8 cellular contexts compared by ENCODE assay signal in the genomic region with DNA sequence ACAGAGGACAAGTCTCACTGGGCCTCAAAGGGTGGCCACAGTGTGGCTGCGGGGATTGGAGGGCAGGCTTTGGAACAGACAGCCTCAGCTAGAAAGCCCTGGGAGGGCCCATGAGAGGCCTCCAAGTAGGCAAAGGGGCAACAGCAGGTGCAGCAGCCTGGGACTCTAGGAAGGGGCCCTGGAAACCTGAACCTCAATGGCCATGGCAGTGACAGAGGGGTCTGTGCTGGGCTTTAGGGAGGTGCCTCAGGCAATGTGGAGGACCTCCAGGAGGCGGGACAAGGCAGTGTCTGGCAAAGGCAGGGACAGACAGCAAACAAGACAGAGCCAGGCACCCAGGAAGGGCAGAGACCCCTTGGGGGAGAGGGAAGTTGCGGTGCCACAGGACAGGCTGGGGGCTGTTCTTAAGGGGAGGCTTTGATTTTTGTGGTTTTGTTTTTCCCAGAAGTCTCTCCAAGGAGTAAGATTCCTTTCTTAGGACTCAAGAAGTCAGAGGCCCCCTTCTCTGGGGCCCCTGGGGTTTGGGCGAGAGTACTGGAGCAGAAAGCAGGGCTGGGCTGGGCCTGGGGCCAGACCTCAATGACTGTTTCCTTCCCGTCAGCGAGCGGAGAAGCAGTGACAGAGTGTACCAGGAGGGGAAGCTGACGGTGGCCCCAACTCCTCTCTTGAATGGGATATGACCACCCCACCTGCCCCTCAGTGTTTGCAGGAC. TPM values are rescaled to one million over a fixed set of nuclear protein-coding genes. Genes with fewer than 3 reads are reported as not detected.
DNase-seq lines count a peak whose midpoint lies in the region; ATAC-seq and TF ChIP-seq lines count a peak whose summit lies in the region.

No MANE protein-coding gene starts in this region.

- in situ Hi-C loops in IMR-90 (cut with MboI; ENCODE audit: low sequenced_read_pairs), result no loop called here

- H3K4me1 Mint-ChIP-seq in CD8-positive, alpha-beta T cell (ENCODE audit: low read depth), result peaks cover 35% of the 10 kb centered on the region
- peaks cover 55% of the 10 kb centered on the region for H3K4me1 Mint-ChIP-seq in activated naive CD8-positive, alpha-beta T cell (ENCODE audit: low read depth)

- peak overlapping the region; percentile 88 for H2AFZ ChIP-seq in IMR-90 (replicated peaks; ENCODE audit: low read length, poor library complexity)

- peak overlapping the region; percentile 57 for H3K9ac ChIP-seq in IMR-90 (ENCODE audit: low read depth, low read length)

- POLR2A ChIA-PET in CD8-positive, alpha-beta T cell (lab: Charles Lee), result no interaction called here
- POLR2A ChIA-PET in IMR-90 (lab: Charles Lee; ENCODE audit: unreplicated experiment), result interaction anchor here (1.6 kb wide), 1 partner anchor 12 kb away, joined by 5 read pairs; the partner anchor contains the start of gene PML

- peak; percentile 64; the same call in 1 of the 2 replicates for TF ChIP-seq POLR2A in IMR-90 (IDR thresholded peaks at IDR 0.05; ENCODE audit: low read depth, low read length)

- peak overlapping the region; percentile 98 for H2BK5ac ChIP-seq in IMR-90 (ENCODE audit: low read depth, low read length, poor library complexity, severe bottlenecking)

- peaks cover 0 to 8% of the 10 kb centered on the region in 2 experiments; a peak in 1 of 4 replicates for H3K79me1 ChIP-seq in IMR-90 (ENCODE audit: low read depth in 1 of 2, low read length in 2 of 2)

- peak overlapping the region; percentile 99 for H2AK5ac ChIP-seq in IMR-90 (ENCODE audit: low read depth, low read length)

- no peaks in the 10 kb centered on the region for H3K9me3 Mint-ChIP-seq in CD8-positive, alpha-beta T cell
- no peaks in the 10 kb centered on the region for H3K9me3 Mint-ChIP-seq in activated naive CD8-positive, alpha-beta T cell (ENCODE audit: low read depth)

- peaks cover 42% of the 10 kb centered on the region for H3K4me1 ChIP-seq in CD8-positive, alpha-beta T cell (ENCODE audit: insufficient read depth, low read length)
- H3K4me1 ChIP-seq in IMR-90 (ENCODE audit: control insufficient read depth, insufficient read depth, low read length) (peaks cover 38% of the 10 kb centered on the region), left ventricle myocardium inferior (peaks cover 69% of the 10 kb centered on the region)

- peak overlapping the region; percentile 66 for H3K4me2 ChIP-seq in IMR-90 (ENCODE audit: low read depth, low read length)

- peak overlapping the region; percentile 83; the same call in 2 of the 3 replicates for H2BK15ac ChIP-seq in IMR-90 (ENCODE audit: low read depth, low read length)

- H3K23ac ChIP-seq in IMR-90 (ENCODE audit: low read depth, low read length), result peak overlapping the region; percentile 96

- H3K56ac ChIP-seq in IMR-90 (ENCODE audit: extremely low read depth, insufficient read depth, low read length), result peak overlapping the region; percentile 68

- peak overlapping the region; percentile 63 for H3K27ac Mint-ChIP-seq in CD8-positive, alpha-beta T cell
- H3K27ac Mint-ChIP-seq in activated naive CD8-positive, alpha-beta T cell, result peak overlapping the region; percentile 89

- peak; percentile 78 for ATAC-seq in CD8-positive, alpha-beta T cell
- ATAC-seq in IMR-90 (ENCODE audit: low read depth), result peak; percentile 84

- H2AK9ac ChIP-seq in IMR-90 (replicated peaks; ENCODE audit: low read depth, low read length, poor library complexity), result peak overlapping the region; percentile 97

- no peaks in the 10 kb centered on the region for H3K9me3 ChIP-seq in CD8-positive, alpha-beta T cell (ENCODE audit: low read length)
- H3K9me3 ChIP-seq in IMR-90 (ENCODE audit: control insufficient read depth, insufficient read depth, low read length) (no peaks in the 10 kb centered on the region), left ventricle myocardium inferior (replicated peaks) (no peaks in the 10 kb centered on the region)

- no peaks in the 10 kb centered on the region for H3K27me3 Mint-ChIP-seq in CD8-positive, alpha-beta T cell (ENCODE audit: low read depth)
- H3K27me3 Mint-ChIP-seq in activated naive CD8-positive, alpha-beta T cell, result no peaks in the 10 kb centered on the region

- H3K4me3 ChIP-seq in CD8-positive, alpha-beta T cell (ENCODE audit: low read depth, low read length), result no peak overlapping the region
- H3K4me3 ChIP-seq in IMR-90 (ENCODE audit: insufficient read depth, low read depth, low read length), result no peak overlapping the region
- peak overlapping the region; percentile 44 for H3K4me3 ChIP-seq in left ventricle myocardium inferior
- no peak overlapping the region for H3K4me3 ChIP-seq in skeletal muscle cell (ENCODE audit: low read depth, low read length)

- H3K4ac ChIP-seq in IMR-90 (ENCODE audit: low read depth, low read length), result peak overlapping the region; percentile 99

- peak overlapping the region; percentile 98 for H2BK120ac ChIP-seq in IMR-90 (ENCODE audit: low read depth, low read length)

- H4K8ac ChIP-seq in IMR-90 (ENCODE audit: low read depth in 2 of 2, low read length in 2 of 2), result peak overlapping the region; percentile 63 to 97

- H2BK20ac ChIP-seq in IMR-90 (ENCODE audit: low read depth, low read length), result peak overlapping the region; percentile 98

- CTCF ChIA-PET in CD8-positive, alpha-beta T cell (lab: Charles Lee), result interaction anchor here (1.1 to 12.8 kb wide), 4 partner anchors 9 to 67 kb away, joined by 3 to 86 read pairs (median 4); partner anchors contain the start of gene STOML1
- CTCF ChIA-PET in IMR-90 (lab: Yijun Ruan, JAX), result interaction anchor here (1.3 kb wide), 2 partner anchors 10 to 12 kb away, joined by 3 to 4 read pairs; partner anchors contain the start of gene PML

- intact Hi-C loops in CD8-positive, alpha-beta T cell (cut with DNase I, micrococcal nuclease), result no loop called here
- intact Hi-C loops in IMR-90 (cut with micrococcal nuclease), result no loop called here
- intact Hi-C loops in left ventricle myocardium inferior (cut with micrococcal nuclease), result no loop called here

- H3K36me3 ChIP-seq in CD8-positive, alpha-beta T cell (ENCODE audit: insufficient read depth, low read length), result no peaks in the 10 kb centered on the region
- H3K36me3 ChIP-seq in IMR-90 (ENCODE audit: control insufficient read depth, insufficient read depth, low read length), result no peaks in the 10 kb centered on the region
- H3K36me3 ChIP-seq in left ventricle myocardium inferior, result peaks cover 4% of the 10 kb centered on the region

- peak overlapping the region; percentile 96 for H3K14ac ChIP-seq in IMR-90 (replicated peaks; ENCODE audit: low read depth, low read length)

- peaks cover 27% of the 10 kb centered on the region for H3K9me1 ChIP-seq in IMR-90 (ENCODE audit: insufficient read depth, low read length)

- TF ChIP-seq RAD21 in IMR-90 (IDR thresholded peaks at IDR 0.05; ENCODE audit: low read length), result no peak

- no peak overlapping the region for H3K27ac ChIP-seq in CD8-positive, alpha-beta T cell (ENCODE audit: low read depth, low read length)
- peak overlapping the region; percentile 92 for H3K27ac ChIP-seq in IMR-90 (ENCODE audit: insufficient read depth, low read length)
- peak overlapping the region; percentile 100 for H3K27ac ChIP-seq in left ventricle myocardium inferior (replicated peaks)

- H4K20me1 ChIP-seq in IMR-90 (ENCODE audit: insufficient read depth, low read length), result no peaks in the 10 kb centered on the region

- dilution Hi-C loops in IMR-90 (cut with HindIII; ENCODE audit: low sequenced_read_pairs, unreplicated experiment), result no loop called here

- H4K5ac ChIP-seq in IMR-90 (ENCODE audit: low read depth, low read length), result peak overlapping the region; percentile 80

- WGBS in IMR-90 (ENCODE audit: extremely low coverage in 2 of 2, insufficient read length in 1 of 2), 2 experiments, result 17% methylated on average over 1 of the region's 8 CpGs; no CpG with 5 or more reads in 1 of the 2 experiments

- BruUV-seq in IMR-90 (replicated peaks; lab: Mats Ljungman, UMichigan), result no TSS peak

- H3K18ac ChIP-seq in IMR-90 (ENCODE audit: low read depth, low read length), result peak overlapping the region; percentile 90

- peaks cover 31% of the 10 kb centered on the region for H3K36me3 Mint-ChIP-seq in CD8-positive, alpha-beta T cell
- H3K36me3 Mint-ChIP-seq in activated naive CD8-positive, alpha-beta T cell, result peaks cover 6% of the 10 kb centered on the region

- peak overlapping the region; percentile 11 for H3K4me3 Mint-ChIP-seq in CD8-positive, alpha-beta T cell
- H3K4me3 Mint-ChIP-seq in activated naive CD8-positive, alpha-beta T cell, result peak overlapping the region; percentile 78

- peak overlapping the region; percentile 96 for H4K91ac ChIP-seq in IMR-90 (ENCODE audit: insufficient read depth, low read depth, low read length)

- TF ChIP-seq CTCF in CD8-positive, alpha-beta T cell (IDR thresholded peaks at IDR 0.05), result no peak
- no peak for TF ChIP-seq CTCF in IMR-90 (conservative IDR thresholded peaks at IDR 0.05; ENCODE audit: low read depth, low read length)
- TF ChIP-seq CTCF in left ventricle myocardium inferior (IDR thresholded peaks at IDR 0.05; ENCODE audit: borderline replicate concordance), result no peak

- peak in 3 of 7 experiments; percentile 36 to 59 (median 39) for DNase-seq in CD8-positive, alpha-beta T cell
- peak; percentile 91 for DNase-seq in IMR-90
- DNase-seq in left ventricle myocardium inferior, result peak; percentile 90
- peak; percentile 90 for DNase-seq in skeletal muscle cell (ENCODE audit: low read depth)
- DNase-seq in NCI-H187 (lab: John Stamatoyannopoulos, UW), result no peak
- no peak for DNase-seq in SW480 (ENCODE audit: low spot score)
- DNase-seq in central memory CD4-positive, alpha-beta T cell, result no peak

- H3K27me3 ChIP-seq in CD8-positive, alpha-beta T cell (ENCODE audit: insufficient read depth, low read length), result no peaks in the 10 kb centered on the region
- H3K27me3 ChIP-seq in IMR-90 (ENCODE audit: control insufficient read depth, insufficient read depth, low read length) (no peaks in the 10 kb centered on the region), left ventricle myocardium inferior (ENCODE audit: low read depth) (no peaks in the 10 kb centered on the region)

RNA-seq across cellular contexts. Expression of gene STOML1, which starts 9.7 kb away (rescaled TPM):
- 1 to 10 TPM; 2.5 to 4.8 TPM for total RNA-seq in CD8-positive, alpha-beta T cell
- total RNA-seq in IMR-90 (2012; rRNA removed) (11.8 and 12.5 TPM in 2 replicates), left ventricle myocardium inferior (26.1 TPM)
- polyA plus RNA-seq in IMR-90 (2012; rRNA removed), result 21.2 and 25.0 TPM in 2 replicates
- 15.0 and 22.2 TPM in 2 replicates for polyA plus RNA-seq in IMR-90 (2012; cell fraction: cytosol; rRNA removed)
- 13.0 and 29.7 TPM in 2 replicates for polyA plus RNA-seq in IMR-90 (2012; cell fraction: nucleus; rRNA removed; ENCODE audit: low replicate concordance)

RNA-seq across cellular contexts. Expression of gene PML, which starts 12.1 kb away (rescaled TPM):
- 10 to 100 TPM; 29.2 to 29.6 TPM for total RNA-seq in CD8-positive, alpha-beta T cell
- 8.8 and 10.3 TPM in 2 replicates for total RNA-seq in IMR-90 (2012; rRNA removed)
- polyA plus RNA-seq in IMR-90 (2012; rRNA removed), result 22.6 and 23.1 TPM in 2 replicates
- polyA plus RNA-seq in IMR-90 (2012; cell fraction: cytosol; rRNA removed), result 28.1 and 29.3 TPM in 2 replicates
- 43.2 and 105 TPM in 2 replicates for polyA plus RNA-seq in IMR-90 (2012; cell fraction: nucleus; rRNA removed; ENCODE audit: low replicate concordance)
- 19.1 TPM for total RNA-seq in left ventricle myocardium inferior

RNA-seq across cellular contexts. Expression of gene LOXL1, which starts 56.1 kb away (rescaled TPM):
- 1 to 10 TPM; 1.1 to 2.2 TPM for total RNA-seq in CD8-positive, alpha-beta T cell
- total RNA-seq in IMR-90 (2012; rRNA removed) (146 and 148 TPM in 2 replicates), left ventricle myocardium inferior (31.9 TPM)
- 311 and 332 TPM in 2 replicates for polyA plus RNA-seq in IMR-90 (2012; rRNA removed)
- 118 and 403 TPM in 2 replicates for polyA plus RNA-seq in IMR-90 (2012; cell fraction: cytosol; rRNA removed)
- polyA plus RNA-seq in IMR-90 (2012; cell fraction: nucleus; rRNA removed; ENCODE audit: low replicate concordance), result 211 and 331 TPM in 2 replicates

Comparison
In these comparisons a context has a peak if more than half of its experiments do, and no peak if none do; other contexts are left out.
1. DNase-seq: peak in IMR-90 (single experiment), left ventricle myocardium inferior (single experiment) and skeletal muscle cell (single experiment); none in NCI-H187 (0 of 2), SW480 (single experiment) and central memory CD4-positive, alpha-beta T cell (single experiment).
2. RNA of gene LOXL1, which starts 56.1 kb away (total RNA-seq): 146 to 148 TPM in IMR-90 and 31.9 TPM in left ventricle myocardium inferior (single experiment); 1.1 to 2.2 TPM in CD8-positive, alpha-beta T cell; every median in the first group is over 10 times any median in the second.